Comparison of ENCODE assay signal across 1 cellular context in genomic region chr1:26233903-26234643, GRCh38.
TF ChIP-seq lines count a peak whose summit lies in the region.

CEP85 (plus strand) TSS chr1:26234200; CDS start chr1:26239784, 5,584 bp downstream.

TF ChIP-seq in liver, 16 proteins besides CTCF, POLR2A, EP300 and RAD21 (continued from another document):
- TF ChIP-seq REST (IDR thresholded peaks at IDR 0.05) (peak; percentile 27), FOXA1 (IDR thresholded peaks at IDR 0.05) (no peak), RXRA (IDR thresholded peaks at IDR 0.05) (peak in 1 of 2 donors; percentile 54), EGR1 (IDR thresholded peaks at IDR 0.05; ENCODE audit: low read depth in 2 of 2) (peak; percentile 91 to 94)
